28 cellular contexts compared by ENCODE assay signal in genomic region chr13:104008075-104008474, GRCh38.
"Had no signal": no experiment of that assay in that cellular context is flagged by ENCODE, and none has a peak within 500 bp of the region (broad histone marks: within the 10 kb centered on the region; RNA-seq: fewer than 3 reads in every experiment).

No MANE protein-coding gene starts in this region.

- H3K27ac ChIP-seq: coronary artery, dorsolateral prefrontal cortex, foreskin keratinocyte, heart left ventricle, neural progenitor cell, tibial nerve had no signal

- H3K27ac Mint-ChIP-seq: activated CD8-positive, alpha-beta T cell treated with anti-CD3 and anti-CD28 coated beads for 36 hours; activated naive CD4-positive, alpha-beta T cell treated with anti-CD3 and anti-CD28 coated beads, Interleukin-2, amount 50 U/mL, for 72 hours; activated T-cell treated with anti-CD3 and anti-CD28 coated beads, Interleukin-2, amount 50 U/mL, for 72 hours; immature natural killer cell; naive thymus-derived CD4-positive, alpha-beta T cell; neural progenitor cell; T-helper 17 cell; WTC11 had no signal

- H3K27me3 ChIP-seq: foreskin keratinocyte, heart left ventricle, neural progenitor cell, tibial nerve had no signal

- H3K4me1 ChIP-seq: foreskin keratinocyte, heart left ventricle, tibial nerve had no signal

- H3K4me3 Mint-ChIP-seq: activated CD8-positive, alpha-beta T cell treated with anti-CD3 and anti-CD28 coated beads for 36 hours; activated T-cell treated with anti-CD3 and anti-CD28 coated beads, Interleukin-2, amount 50 U/mL, for 72 hours; brain; immature natural killer cell; naive thymus-derived CD4-positive, alpha-beta T cell; neural progenitor cell; T-helper 17 cell; WTC11 had no signal

- H3K36me3 Mint-ChIP-seq: activated naive CD4-positive, alpha-beta T cell treated with anti-CD3 and anti-CD28 coated beads, Interleukin-2, amount 50 U/mL, for 72 hours; brain; immature natural killer cell; naive thymus-derived CD4-positive, alpha-beta T cell; neural progenitor cell; WTC11 had no signal

- H3K4me1 Mint-ChIP-seq: immature natural killer cell; naive thymus-derived CD4-positive, alpha-beta T cell; T-helper 17 cell had no signal

- FAIRE-seq: kidney had no signal

- DNase-seq: activated CD4-positive, alpha-beta T cell treated with anti-CD3 and anti-CD28 coated beads, Interleukin-2, amount 50 U/mL, for 1 hour; activated CD8-positive, alpha-beta T cell treated with anti-CD3 and anti-CD28 coated beads for 36 hours; activated naive CD4-positive, alpha-beta T cell; activated T-cell treated with anti-CD3 and anti-CD28 coated beads for 4 hours; activated T-cell treated with anti-CD3 and anti-CD28 coated beads, Interleukin-2, amount 50 U/mL, for 72 hours; aorta; dorsolateral prefrontal cortex; effector memory CD4-positive, alpha-beta T cell; foreskin keratinocyte; heart left ventricle; hypothalamus; immature natural killer cell; kidney; left colon; midbrain; naive thymus-derived CD4-positive, alpha-beta T cell; right cardiac atrium; stimulated activated CD4-positive, alpha-beta T cell treated with anti-CD3 and anti-CD28 coated beads, Interleukin-15, amount 100 ng/mL, for 24 hours; stimulated activated CD4-positive, alpha-beta T cell treated with anti-CD3 and anti-CD28 coated beads, Interleukin-2, amount 100 ng/mL, for 24 hours; stimulated activated naive CD4-positive, alpha-beta T cell treated with Interleukin-2 at 50 U/mL for 16 hours; T-helper 17 cell; T1000 had no signal

- ATAC-seq: activated CD8-positive, alpha-beta T cell treated with anti-CD3 and anti-CD28 coated beads for 36 hours; activated naive CD4-positive, alpha-beta T cell treated with anti-CD3 and anti-CD28 coated beads, Interleukin-2, amount 50 U/mL, for 72 hours; activated T-cell treated with anti-CD3 and anti-CD28 coated beads, Interleukin-2, amount 50 U/mL, for 72 hours; foreskin keratinocyte; heart left ventricle; left colon; naive thymus-derived CD4-positive, alpha-beta T cell; right cardiac atrium; T-helper 17 cell; WTC11 had no signal

- H3K36me3 ChIP-seq: heart left ventricle, neural progenitor cell, tibial nerve had no signal

- H3K27me3 Mint-ChIP-seq: activated CD8-positive, alpha-beta T cell treated with anti-CD3 and anti-CD28 coated beads for 36 hours; naive thymus-derived CD4-positive, alpha-beta T cell; T-helper 17 cell had no signal

- H3K9me3 ChIP-seq: heart left ventricle, tibial nerve had no signal

- H3K4me3 ChIP-seq: coronary artery, dorsolateral prefrontal cortex, heart left ventricle, neural progenitor cell, tibial nerve had no signal

- H3K9me3 Mint-ChIP-seq: activated CD8-positive, alpha-beta T cell treated with anti-CD3 and anti-CD28 coated beads for 36 hours; brain; neural progenitor cell; WTC11 had no signal
